Comparison of ENCODE assay signal across 13 cellular contexts in the genomic region with DNA sequence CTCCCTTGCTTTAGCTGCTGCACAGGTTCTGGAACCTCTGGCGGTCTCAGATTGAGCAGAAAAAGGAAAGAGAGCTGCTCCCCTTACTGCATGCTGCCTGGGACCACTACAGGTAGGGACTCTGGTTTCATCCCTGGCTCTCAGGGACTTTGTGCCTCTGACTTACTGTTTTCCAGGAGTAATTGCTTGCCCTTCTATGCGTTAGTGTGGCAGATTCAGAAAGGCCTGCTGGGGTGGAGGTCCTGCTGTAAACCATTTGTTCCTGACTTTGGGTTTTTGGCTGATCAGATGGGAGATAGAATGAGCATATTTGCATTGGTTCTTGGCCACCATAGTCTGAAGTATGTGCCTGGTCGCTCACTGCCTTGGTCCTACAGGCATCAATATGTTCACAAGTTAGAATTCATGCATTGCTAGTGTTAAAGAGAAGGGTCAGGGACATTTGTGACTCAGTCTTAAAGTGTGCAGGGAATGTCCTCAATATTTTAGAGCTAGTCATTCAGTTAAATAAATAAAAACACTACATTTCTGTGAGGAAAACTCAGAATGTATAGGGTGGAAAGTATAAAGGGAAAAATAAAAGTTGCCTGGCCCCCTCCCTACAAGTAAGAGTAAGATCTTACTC.
DNase-seq lines count a peak whose midpoint lies in the region; ATAC-seq and TF ChIP-seq lines count a peak whose summit lies in the region.
"Had no signal": no experiment of that assay in that cellular context is flagged by ENCODE, and none has a peak within 500 bp of the region (broad histone marks: within the 10 kb centered on the region; RNA-seq: fewer than 3 reads in every experiment).

No MANE protein-coding gene starts in this region.

- H3K27ac ChIP-seq in ACC112 (ENCODE audit: low read depth, low read length) = peak overlapping the region; percentile 100
- H3K27ac ChIP-seq: parathyroid adenoma had no signal

- H3K27me3 ChIP-seq in ACC112 (ENCODE audit: insufficient read depth, low read length) = no peaks in the 10 kb centered on the region
- H3K27me3 ChIP-seq: BE2C had no signal

- no peak overlapping the region for H3K4me3 Mint-ChIP-seq in activated CD8-positive, alpha-beta T cell treated with anti-CD3 and anti-CD28 coated beads, Interleukin-2, amount 10 ng/mL, durations not matched to agents 7 days and 5 days

- no peaks in the 10 kb centered on the region for H3K9me3 Mint-ChIP-seq in activated CD8-positive, alpha-beta T cell treated with anti-CD3 and anti-CD28 coated beads, Interleukin-2, amount 10 ng/mL, durations not matched to agents 7 days and 5 days (ENCODE audit: insufficient read depth)

- H3K79me2 ChIP-seq in ACC112 (ENCODE audit: control insufficient read depth, insufficient read depth, low read length, unreplicated experiment) = no peaks in the 10 kb centered on the region
- H3K79me2 ChIP-seq: parathyroid adenoma had no signal

- H3K4me3 ChIP-seq in ACC112 (ENCODE audit: low read depth, low read length) (0 out of 2 replicates have a peak overlapping the region, but pooled peaks have one; percentile 47), foreskin fibroblast (ENCODE audit: low read depth in 1 of 2, low read length in 2 of 2) (no peak overlapping the region)
- H3K4me3 ChIP-seq: lung had no signal

- no peak for TF ChIP-seq CTCF in foreskin fibroblast (IDR thresholded peaks at IDR 0.05; ENCODE audit: low read depth, low read length)

- H3K36me3 Mint-ChIP-seq in activated CD8-positive, alpha-beta T cell treated with anti-CD3 and anti-CD28 coated beads, Interleukin-2, amount 10 ng/mL, durations not matched to agents 7 days and 5 days (ENCODE audit: low read depth) = peaks cover 61% of the 10 kb centered on the region

- intact Hi-C loops in left cardiac atrium (cut with DNase I) = no loop called here

- no peaks in the 10 kb centered on the region for H3K27me3 Mint-ChIP-seq in activated CD8-positive, alpha-beta T cell treated with anti-CD3 and anti-CD28 coated beads, Interleukin-2, amount 10 ng/mL, durations not matched to agents 7 days and 5 days (ENCODE audit: low read depth)

- CTCF ChIA-PET in activated CD8-positive, alpha-beta T cell treated with anti-CD3 and anti-CD28 coated beads, Interleukin-2, amount 10 ng/mL, durations not matched to agents 7 days and 5 days (lab: Charles Lee) = interaction anchor here (0.8 to 2.3 kb wide), 6 partner anchors 13 to 55 kb away, joined by 3 to 9 read pairs (median 4); no protein-coding TSS in a partner anchor

- peaks cover 45% of the 10 kb centered on the region for H3K4me1 ChIP-seq in ACC112 (ENCODE audit: control insufficient read depth, insufficient read depth, low read length, unreplicated experiment)

- peaks cover 7% of the 10 kb centered on the region; the same call in 1 of the 2 replicates for H3K36me3 ChIP-seq in ACC112 (ENCODE audit: insufficient read depth, low read length)

- POLR2A ChIA-PET in activated CD8-positive, alpha-beta T cell treated with anti-CD3 and anti-CD28 coated beads, Interleukin-2, amount 10 ng/mL, durations not matched to agents 7 days and 5 days (lab: Charles Lee) = interaction anchor here (0.5 kb wide), 1 partner anchor 9 kb away, joined by 3 read pairs; no protein-coding TSS in a partner anchor

- ATAC-seq in activated CD8-positive, alpha-beta T cell treated with anti-CD3 and anti-CD28 coated beads, Interleukin-2, amount 10 ng/mL, durations not matched to agents 7 days and 5 days = no peak
- ATAC-seq in left cardiac atrium = no peak

- no peak overlapping the region for H2AFZ ChIP-seq in ACC112 (ENCODE audit: low read length, unreplicated experiment)
- H2AFZ ChIP-seq: parathyroid adenoma had no signal

- H3K27ac Mint-ChIP-seq in activated CD8-positive, alpha-beta T cell treated with anti-CD3 and anti-CD28 coated beads, Interleukin-2, amount 10 ng/mL, durations not matched to agents 7 days and 5 days = peak overlapping the region; percentile 37

- peaks cover 35% of the 10 kb centered on the region for H3K4me1 Mint-ChIP-seq in activated CD8-positive, alpha-beta T cell treated with anti-CD3 and anti-CD28 coated beads, Interleukin-2, amount 10 ng/mL, durations not matched to agents 7 days and 5 days (ENCODE audit: low read depth)

- peak; percentile 49 for DNase-seq in GM03348 (ENCODE audit: low spot score)
- no peak for DNase-seq in activated CD8-positive, alpha-beta T cell treated with anti-CD3 and anti-CD28 coated beads, Interleukin-2, amount 10 ng/mL, durations not matched to agents 7 days and 5 days
- peak; percentile 54 to 72 for DNase-seq in foreskin fibroblast
- DNase-seq in left cardiac atrium = no peak
- DNase-seq in NCI-H524 treated with DMSO at 0.1 percent for 48 hours (lab: John Stamatoyannopoulos, UW) = no peak
- no peak for DNase-seq in NCI-H748 treated with DMSO at 0.1 percent for 48 hours (lab: John Stamatoyannopoulos, UW)
- no peak for DNase-seq in hippocampal formation (lab: John Stamatoyannopoulos, UW)
- DNase-seq: BE2C; stimulated activated CD4-positive, alpha-beta T cell treated with anti-CD3 and anti-CD28 coated beads, Interleukin-1b, Interleukin-23, amount 100 ng/mL, for 48 hours; stimulated activated naive CD4-positive, alpha-beta T cell treated with Interleukin-2 at 50 U/mL for 16 hours had no signal

Comparison
In these comparisons a context has a peak if more than half of its experiments do, and no peak if none do; other contexts are left out.
1. DNase-seq: peak in GM03348 (single experiment) and foreskin fibroblast (2 of 2); none in activated CD8-positive, alpha-beta T cell treated with anti-CD3 and anti-CD28 coated beads, Interleukin-2, amount 10 ng/mL, durations not matched to agents 7 days and 5 days (single experiment), left cardiac atrium (single experiment), NCI-H524 treated with DMSO at 0.1 percent for 48 hours (single experiment), NCI-H748 treated with DMSO at 0.1 percent for 48 hours (single experiment) and hippocampal formation (0 of 2).